9 cellular contexts compared by ENCODE assay signal in genomic region chr3:64680334-64680733, GRCh38.
"Had no signal": no experiment of that assay in that cellular context is flagged by ENCODE, and none has a peak within 500 bp of the region (broad histone marks: within the 10 kb centered on the region; RNA-seq: fewer than 3 reads in every experiment).

No MANE protein-coding gene starts in this region.

- H3K27ac Mint-ChIP-seq: H9, HFFc6 had no signal

- H3K9me3 ChIP-seq: HAP-1 had no signal

- H3K9me3 Mint-ChIP-seq: HFFc6 had no signal

- H3K9ac ChIP-seq: GM23248 had no signal

- H3K4me3 Mint-ChIP-seq: H9, HFFc6 had no signal

- H3K4me3 ChIP-seq: GM23248, HAP-1 had no signal

- ATAC-seq: HCT116 had no signal

- H3K4me1 ChIP-seq: HAP-1 had no signal

- H3K27ac ChIP-seq: GM23248 had no signal

- DNase-seq: GM23248, GOT3, H7, H9, HCEC 1CT, HFFc6 had no signal

- FAIRE-seq: H54 had no signal

- H2AFZ ChIP-seq: GM23248 had no signal
